ENCODE assay signal across 17 cellular contexts in the genomic region with DNA sequence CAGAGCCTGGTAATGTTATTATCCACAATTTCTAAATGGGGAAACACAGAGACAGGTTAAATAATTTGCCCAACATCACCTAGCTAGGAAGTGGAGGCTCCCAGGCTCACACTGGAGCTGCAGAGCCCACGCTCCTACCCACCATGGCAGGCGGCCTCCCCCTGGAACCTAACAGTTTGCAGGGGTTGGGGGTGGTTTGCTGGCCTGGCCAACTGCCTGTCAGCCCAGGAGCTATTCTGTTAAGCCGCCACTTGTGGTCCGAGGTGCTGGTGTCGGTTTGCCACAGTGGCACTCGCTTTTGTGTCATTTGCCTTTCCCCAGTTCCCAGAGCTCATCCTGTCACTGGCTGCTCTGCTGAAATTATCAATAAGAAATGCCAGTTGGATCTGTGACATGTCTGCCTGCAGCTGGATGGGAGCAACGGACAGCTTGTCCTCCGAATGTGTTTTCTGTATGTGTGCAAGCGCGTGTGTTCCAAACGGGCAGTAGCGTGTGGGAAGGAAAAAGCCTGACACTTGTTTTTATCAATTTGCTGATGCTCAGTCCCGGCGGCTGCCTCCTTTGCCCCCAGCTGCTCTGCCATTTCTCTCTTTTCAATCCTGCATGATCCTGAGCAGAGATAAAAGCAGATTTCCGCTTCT. TPM values are rescaled to one million over a fixed set of nuclear protein-coding genes. Genes with fewer than 3 reads are reported as not detected.
DNase-seq lines count a peak whose midpoint lies in the region; ATAC-seq and TF ChIP-seq lines count a peak whose summit lies in the region.
"Had no signal": no experiment of that assay in that cellular context is flagged by ENCODE, and none has a peak within 500 bp of the region (broad histone marks: within the 10 kb centered on the region; RNA-seq: fewer than 3 reads in every experiment).

No MANE protein-coding gene starts in this region.

- H3K79me2 ChIP-seq in parathyroid adenoma: no peaks in the 10 kb centered on the region

- H3K4me2 ChIP-seq in parathyroid adenoma (ENCODE audit: low read length): peak overlapping the region; percentile 16

- H3K27me3 ChIP-seq in parathyroid adenoma (ENCODE audit: control insufficient read depth, insufficient read depth, low read length): no peaks in the 10 kb centered on the region

- H3K4me1 Mint-ChIP-seq in brain (peaks cover 13% of the 10 kb centered on the region), HFFc6 (ENCODE audit: low read depth) (peaks cover 18% of the 10 kb centered on the region)
- H3K4me1 Mint-ChIP-seq: activated T-helper 17 cell treated with anti-CD3 and anti-CD28 coated beads, Interleukin-2, amount 50 U/mL, for 72 hours had no signal

- DNase-seq in hippocampal formation (lab: John Stamatoyannopoulos, UW) (peak; percentile 47 to 68), DMS53 (lab: John Stamatoyannopoulos, UW) (no peak), HFFc6 (no peak), SHP77 treated with DMSO at 0.1 percent for 48 hours (lab: John Stamatoyannopoulos, UW) (no peak)
- DNase-seq: activated CD4-positive, alpha-beta T cell treated with anti-CD3 and anti-CD28 coated beads, Interleukin-2, amount 50 U/mL, for 4 hours; effector memory CD4-positive, alpha-beta T cell; GOT3; NCI-H446 treated with DMSO at 0.1 percent for 48 hours; stimulated activated naive CD8-positive, alpha-beta T cell treated with anti-CD3 and anti-CD28 coated beads, Interleukin-15, Interleukin-2, amounts not matched to agents 100 U/mL and 50 U/mL, for 24 hours; T1000 had no signal

- H3K36me3 Mint-ChIP-seq in brain (no peaks in the 10 kb centered on the region), HFFc6 (ENCODE audit: low read depth) (no peaks in the 10 kb centered on the region)

- peaks cover 25% of the 10 kb centered on the region for H3K27me3 Mint-ChIP-seq in brain
- peaks cover 17% of the 10 kb centered on the region for H3K27me3 Mint-ChIP-seq in HFFc6 (ENCODE audit: insufficient read depth)

- CTCF ChIA-PET in HEK293 (lab: Yijun Ruan, JAX): interaction anchor here (0.5 to 4.5 kb wide), 6 partner anchors 13 to 123 kb away, joined by 3 to 17 read pairs (median 6); no protein-coding TSS in a partner anchor

- POLR2A ChIA-PET in HEK293 (lab: Yijun Ruan, JAX): interaction anchor here (0.8 to 1.3 kb wide), 2 partner anchors 14 to 81 kb away, joined by 3 to 8 read pairs; no protein-coding TSS in a partner anchor

- H3K9me3 ChIP-seq in HEK293 (ENCODE audit: control insufficient read depth, insufficient read depth, low read depth, low read length) (no peaks in the 10 kb centered on the region), parathyroid adenoma (ENCODE audit: control insufficient read depth, low read length) (no peaks in the 10 kb centered on the region)
- H3K9me3 ChIP-seq: ascending aorta had no signal

- ATAC-seq in HG03159 (IDR thresholded peaks at IDR 0.05; ENCODE audit: unreplicated experiment): no peak
- ATAC-seq: activated T-helper 17 cell treated with anti-CD3 and anti-CD28 coated beads, Interleukin-2, amount 50 U/mL, for 72 hours; Panc1; stimulated activated naive CD8-positive, alpha-beta T cell treated with anti-CD3 and anti-CD28 coated beads, Interleukin-15, Interleukin-2, amounts not matched to agents 100 U/mL and 50 U/mL, for 24 hours had no signal

- TF ChIP-seq CTCF in HEK293 (tag by site-specific recombination; IDR thresholded peaks at IDR 0.05) (no peak), brain (conservative IDR thresholded peaks at IDR 0.05) (no peak), parathyroid adenoma (IDR thresholded peaks at IDR 0.05) (no peak), HFFc6 (IDR thresholded peaks at IDR 0.05) (no peak)

- H3K9me3 Mint-ChIP-seq in brain (peaks cover 0 to 3% (median 0%) of the 10 kb centered on the region in 5 experiments), HFFc6 (no peaks in the 10 kb centered on the region)
- H3K9me3 Mint-ChIP-seq: activated T-helper 17 cell treated with anti-CD3 and anti-CD28 coated beads, Interleukin-2, amount 50 U/mL, for 72 hours had no signal

- H2AFZ ChIP-seq in parathyroid adenoma: peak overlapping the region; percentile 81

- H3K4me3 ChIP-seq in HEK293 (ENCODE audit: low read depth, low read length) (no peak overlapping the region), parathyroid adenoma (ENCODE audit: low read depth, low read length) (no peak overlapping the region)
- H3K4me3 ChIP-seq: ascending aorta had no signal

- H3K27ac ChIP-seq in HEK293 (ENCODE audit: extremely low read depth, low read depth, low read length): no peak overlapping the region
- H3K27ac ChIP-seq in parathyroid adenoma: peak overlapping the region; percentile 95
- H3K27ac ChIP-seq: ascending aorta had no signal

- H3K4me3 Mint-ChIP-seq in brain (peak overlapping the region; percentile 64 to 74 (median 72)), HFFc6 (no peak overlapping the region)
- H3K4me3 Mint-ChIP-seq: activated T-helper 17 cell treated with anti-CD3 and anti-CD28 coated beads, Interleukin-2, amount 50 U/mL, for 72 hours had no signal

- no peak overlapping the region for H3K9ac ChIP-seq in parathyroid adenoma

- H3K27ac Mint-ChIP-seq in brain: peak overlapping the region; percentile 90 to 98 (median 97)
- H3K27ac Mint-ChIP-seq in HFFc6: no peak overlapping the region
- H3K27ac Mint-ChIP-seq: activated T-helper 17 cell treated with anti-CD3 and anti-CD28 coated beads, Interleukin-2, amount 50 U/mL, for 72 hours had no signal

- H3K36me3 ChIP-seq in HEK293 (ENCODE audit: control insufficient read depth in 2 of 2, insufficient read depth in 1 of 2, low read length in 2 of 2) (peaks cover 0 to 9% of the 10 kb centered on the region in 2 experiments; a peak in 2 of 3 replicates), parathyroid adenoma (ENCODE audit: control insufficient read depth, insufficient read depth, low read length) (no peaks in the 10 kb centered on the region)
- H3K36me3 ChIP-seq: ascending aorta had no signal

- H3K4me1 ChIP-seq in HEK293 (ENCODE audit: control insufficient read depth, insufficient read depth, low read length) (peaks cover 18% of the 10 kb centered on the region), parathyroid adenoma (peaks cover 60% of the 10 kb centered on the region)

TF ChIP-seq in HEK293, 187 proteins besides CTCF, POLR2A, EP300 and RAD21:
- TF ChIP-seq KLF10 (tag by site-specific recombination; IDR thresholded peaks at IDR 0.05): no peak
- TF ChIP-seq EGR2 (tag by site-specific recombination; IDR thresholded peaks at IDR 0.05; ENCODE audit: low read depth): 0 out of 2 replicates have a peak, but pooled peaks have one; percentile 15
- no peak for TF ChIP-seq ZNF140 (tag by site-specific recombination; IDR thresholded peaks at IDR 0.05)

RNA-seq across cellular contexts. Expression of a gene that starts 3.8 kb away (rescaled TPM):
- polyA plus RNA-seq in brain (ENCODE audit: insufficient read depth, low read depth, low replicate concordance): 9.9 TPM
- not detected for total RNA-seq in HFFc6 (2021; fragmentation: NEBNext Ultra II Directional; extraction: Animal tissue kit (Norgen Biotek cat#: 25700))
- total RNA-seq: activated T-helper 17 cell treated with anti-CD3 and anti-CD28 coated beads, Interleukin-2, amount 50 U/mL, for 72 hours had no signal

RNA-seq across cellular contexts. Expression of a gene that starts 6.1 kb away (rescaled TPM):
- polyA plus RNA-seq in brain (ENCODE audit: insufficient read depth, low read depth, low replicate concordance): 6.8 TPM
- total RNA-seq in HFFc6 (2021; fragmentation: NEBNext Ultra II Directional; extraction: Animal tissue kit (Norgen Biotek cat#: 25700)): under 1 TPM; 0.26 to 0.66 (median 0.33) TPM
- total RNA-seq: activated T-helper 17 cell treated with anti-CD3 and anti-CD28 coated beads, Interleukin-2, amount 50 U/mL, for 72 hours had no signal

RNA-seq across cellular contexts. Expression of a gene that starts 42.1 kb away (rescaled TPM):
- polyA plus RNA-seq in brain (ENCODE audit: insufficient read depth, low read depth, low replicate concordance): 8.3 TPM
- under 1 TPM in 5 of 6 experiments, not detected in 1; 0.20 to 0.71 (median 0.34) TPM for total RNA-seq in HFFc6 (2021; fragmentation: NEBNext Ultra II Directional; extraction: Animal tissue kit (Norgen Biotek cat#: 25700))

RNA-seq across cellular contexts. Expression of a gene that starts 42.4 kb away (rescaled TPM):
- polyA plus RNA-seq in brain (ENCODE audit: insufficient read depth, low read depth, low replicate concordance): 6.7 TPM
- total RNA-seq in HFFc6 (2021; fragmentation: NEBNext Ultra II Directional; extraction: Animal tissue kit (Norgen Biotek cat#: 25700)): 10 to 100 TPM in 2 of 6 experiments, 1 to 10 TPM in 4; 7.1 to 13.1 (median 9.4) TPM

Comparison
In these comparisons a context has a peak if more than half of its experiments do, and no peak if none do; other contexts are left out.
1. DNase-seq: peak in hippocampal formation (2 of 2); none in DMS53 (single experiment), HFFc6 (single experiment) and SHP77 treated with DMSO at 0.1 percent for 48 hours (single experiment).